Comparison of ENCODE assay signal across 2 cellular contexts in the genomic region with DNA sequence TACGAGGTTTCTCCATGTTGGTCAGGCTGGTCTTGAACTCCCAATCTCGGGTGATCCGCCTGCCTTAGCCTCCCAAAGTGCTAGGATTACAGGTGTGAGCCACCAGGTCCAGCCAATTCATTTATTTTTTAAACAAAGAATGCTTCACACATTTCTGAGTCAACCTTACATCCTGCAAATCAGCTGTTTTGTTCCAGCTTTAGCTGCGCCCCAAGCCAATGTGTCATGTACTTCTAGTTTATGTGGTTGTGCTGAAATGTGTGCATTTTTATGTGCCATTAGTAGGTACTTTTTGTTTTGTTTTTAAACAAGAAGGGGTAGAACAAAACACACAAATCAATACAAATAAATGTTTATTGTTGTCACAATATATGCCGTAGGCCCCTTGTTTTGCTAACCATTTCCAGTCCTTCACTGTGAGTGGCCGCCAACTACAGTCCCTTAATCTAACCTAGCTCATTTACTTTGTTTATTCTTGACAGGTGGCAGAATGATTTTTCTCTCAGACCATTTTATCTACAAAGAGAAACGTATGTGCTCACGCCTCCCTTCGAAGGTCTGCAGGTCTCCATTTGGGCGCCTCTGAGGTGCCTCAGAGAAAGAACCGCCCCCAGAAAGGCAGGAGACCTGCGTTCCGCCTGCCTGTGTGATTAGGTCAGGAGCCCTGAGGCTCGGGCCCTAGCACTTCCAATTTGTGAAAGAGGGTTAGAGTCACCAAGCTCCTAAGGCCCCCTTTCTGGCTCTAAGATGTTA.
TF ChIP-seq lines count a peak whose summit lies in the region.

No MANE protein-coding gene starts in this region.

TF ChIP-seq in SK-N-SH, 30 proteins besides CTCF, POLR2A, EP300 and RAD21 (continued from another document):
- TF ChIP-seq, protein P1, sequence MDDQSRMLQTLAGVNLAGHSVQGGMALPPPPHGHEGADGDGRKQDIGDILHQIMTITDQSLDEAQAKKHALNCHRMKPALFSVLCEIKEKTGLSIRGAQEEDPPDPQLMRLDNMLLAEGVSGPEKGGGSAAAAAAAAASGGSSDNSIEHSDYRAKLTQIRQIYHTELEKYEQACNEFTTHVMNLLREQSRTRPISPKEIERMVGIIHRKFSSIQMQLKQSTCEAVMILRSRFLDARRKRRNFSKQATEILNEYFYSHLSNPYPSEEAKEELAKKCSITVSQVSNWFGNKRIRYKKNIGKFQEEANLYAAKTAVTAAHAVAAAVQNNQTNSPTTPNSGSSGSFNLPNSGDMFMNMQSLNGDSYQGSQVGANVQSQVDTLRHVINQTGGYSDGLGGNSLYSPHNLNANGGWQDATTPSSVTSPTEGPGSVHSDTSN (IDR thresholded peaks at IDR 0.05), result no peak
- no peak for TF ChIP-seq SIN3A (IDR thresholded peaks at IDR 0.05; ENCODE audit: borderline replicate concordance, low read depth, low read length)
- TF ChIP-seq EZH2phosphoT487 (IDR thresholded peaks at IDR 0.05; ENCODE audit: borderline replicate concordance, low read depth), result no peak
- no peak for TF ChIP-seq JUND (IDR thresholded peaks at IDR 0.05)
- TF ChIP-seq POLR2AphosphoS5 (IDR thresholded peaks at IDR 0.05; ENCODE audit: low read depth, low read length), result no peak
- TF ChIP-seq RCOR1 (IDR thresholded peaks at IDR 0.05; ENCODE audit: low read length), result no peak
- TF ChIP-seq, protein P2, sequence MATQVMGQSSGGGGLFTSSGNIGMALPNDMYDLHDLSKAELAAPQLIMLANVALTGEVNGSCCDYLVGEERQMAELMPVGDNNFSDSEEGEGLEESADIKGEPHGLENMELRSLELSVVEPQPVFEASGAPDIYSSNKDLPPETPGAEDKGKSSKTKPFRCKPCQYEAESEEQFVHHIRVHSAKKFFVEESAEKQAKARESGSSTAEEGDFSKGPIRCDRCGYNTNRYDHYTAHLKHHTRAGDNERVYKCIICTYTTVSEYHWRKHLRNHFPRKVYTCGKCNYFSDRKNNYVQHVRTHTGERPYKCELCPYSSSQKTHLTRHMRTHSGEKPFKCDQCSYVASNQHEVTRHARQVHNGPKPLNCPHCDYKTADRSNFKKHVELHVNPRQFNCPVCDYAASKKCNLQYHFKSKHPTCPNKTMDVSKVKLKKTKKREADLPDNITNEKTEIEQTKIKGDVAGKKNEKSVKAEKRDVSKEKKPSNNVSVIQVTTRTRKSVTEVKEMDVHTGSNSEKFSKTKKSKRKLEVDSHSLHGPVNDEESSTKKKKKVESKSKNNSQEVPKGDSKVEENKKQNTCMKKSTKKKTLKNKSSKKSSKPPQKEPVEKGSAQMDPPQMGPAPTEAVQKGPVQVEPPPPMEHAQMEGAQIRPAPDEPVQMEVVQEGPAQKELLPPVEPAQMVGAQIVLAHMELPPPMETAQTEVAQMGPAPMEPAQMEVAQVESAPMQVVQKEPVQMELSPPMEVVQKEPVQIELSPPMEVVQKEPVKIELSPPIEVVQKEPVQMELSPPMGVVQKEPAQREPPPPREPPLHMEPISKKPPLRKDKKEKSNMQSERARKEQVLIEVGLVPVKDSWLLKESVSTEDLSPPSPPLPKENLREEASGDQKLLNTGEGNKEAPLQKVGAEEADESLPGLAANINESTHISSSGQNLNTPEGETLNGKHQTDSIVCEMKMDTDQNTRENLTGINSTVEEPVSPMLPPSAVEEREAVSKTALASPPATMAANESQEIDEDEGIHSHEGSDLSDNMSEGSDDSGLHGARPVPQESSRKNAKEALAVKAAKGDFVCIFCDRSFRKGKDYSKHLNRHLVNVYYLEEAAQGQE (IDR thresholded peaks at IDR 0.05; ENCODE audit: low read depth, low read length), result no peak
- no peak for TF ChIP-seq CHD2 (IDR thresholded peaks at IDR 0.05; ENCODE audit: low read length, partially characterized antibody)
- TF ChIP-seq, protein P3, sequence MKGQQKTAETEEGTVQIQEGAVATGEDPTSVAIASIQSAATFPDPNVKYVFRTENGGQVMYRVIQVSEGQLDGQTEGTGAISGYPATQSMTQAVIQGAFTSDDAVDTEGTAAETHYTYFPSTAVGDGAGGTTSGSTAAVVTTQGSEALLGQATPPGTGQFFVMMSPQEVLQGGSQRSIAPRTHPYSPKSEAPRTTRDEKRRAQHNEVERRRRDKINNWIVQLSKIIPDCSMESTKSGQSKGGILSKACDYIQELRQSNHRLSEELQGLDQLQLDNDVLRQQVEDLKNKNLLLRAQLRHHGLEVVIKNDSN (IDR thresholded peaks at IDR 0.05; ENCODE audit: borderline replicate concordance, low read depth), result no peak
- TF ChIP-seq, protein P4, sequence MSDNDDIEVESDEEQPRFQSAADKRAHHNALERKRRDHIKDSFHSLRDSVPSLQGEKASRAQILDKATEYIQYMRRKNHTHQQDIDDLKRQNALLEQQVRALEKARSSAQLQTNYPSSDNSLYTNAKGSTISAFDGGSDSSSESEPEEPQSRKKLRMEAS (IDR thresholded peaks at IDR 0.05; ENCODE audit: low read depth), result no peak
- TF ChIP-seq RFX5 (IDR thresholded peaks at IDR 0.05; ENCODE audit: low read length), result no peak
- no peak for TF ChIP-seq MEF2A (IDR thresholded peaks at IDR 0.05; ENCODE audit: borderline replicate concordance, low read depth)
- TF ChIP-seq, protein P5, sequence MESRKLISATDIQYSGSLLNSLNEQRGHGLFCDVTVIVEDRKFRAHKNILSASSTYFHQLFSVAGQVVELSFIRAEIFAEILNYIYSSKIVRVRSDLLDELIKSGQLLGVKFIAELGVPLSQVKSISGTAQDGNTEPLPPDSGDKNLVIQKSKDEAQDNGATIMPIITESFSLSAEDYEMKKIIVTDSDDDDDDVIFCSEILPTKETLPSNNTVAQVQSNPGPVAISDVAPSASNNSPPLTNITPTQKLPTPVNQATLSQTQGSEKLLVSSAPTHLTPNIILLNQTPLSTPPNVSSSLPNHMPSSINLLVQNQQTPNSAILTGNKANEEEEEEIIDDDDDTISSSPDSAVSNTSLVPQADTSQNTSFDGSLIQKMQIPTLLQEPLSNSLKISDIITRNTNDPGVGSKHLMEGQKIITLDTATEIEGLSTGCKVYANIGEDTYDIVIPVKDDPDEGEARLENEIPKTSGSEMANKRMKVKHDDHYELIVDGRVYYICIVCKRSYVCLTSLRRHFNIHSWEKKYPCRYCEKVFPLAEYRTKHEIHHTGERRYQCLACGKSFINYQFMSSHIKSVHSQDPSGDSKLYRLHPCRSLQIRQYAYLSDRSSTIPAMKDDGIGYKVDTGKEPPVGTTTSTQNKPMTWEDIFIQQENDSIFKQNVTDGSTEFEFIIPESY (IDR thresholded peaks at IDR 0.05; ENCODE audit: borderline replicate concordance, low read depth), result no peak
- TF ChIP-seq NFIC (IDR thresholded peaks at IDR 0.05; ENCODE audit: borderline replicate concordance), result no peak
- no peak for TF ChIP-seq YY1 (IDR thresholded peaks at IDR 0.05; ENCODE audit: low read depth)
- TF ChIP-seq FOXM1 (IDR thresholded peaks at IDR 0.05; ENCODE audit: low read depth), result no peak

TF ChIP-seq in SK-N-SH treated with all-trans-retinoic acid at 6 μM for 48 hours, 23 proteins besides CTCF, POLR2A, EP300 and RAD21 (continued from another document):
- TF ChIP-seq BACH2 (CRISPR knock-in tag; IDR thresholded peaks at IDR 0.05; ENCODE audit: borderline replicate concordance), result no peak
- TF ChIP-seq RARB (CRISPR knock-in tag; IDR thresholded peaks at IDR 0.05), result no peak
